12 cellular contexts compared by ENCODE assay signal in the genomic region with DNA sequence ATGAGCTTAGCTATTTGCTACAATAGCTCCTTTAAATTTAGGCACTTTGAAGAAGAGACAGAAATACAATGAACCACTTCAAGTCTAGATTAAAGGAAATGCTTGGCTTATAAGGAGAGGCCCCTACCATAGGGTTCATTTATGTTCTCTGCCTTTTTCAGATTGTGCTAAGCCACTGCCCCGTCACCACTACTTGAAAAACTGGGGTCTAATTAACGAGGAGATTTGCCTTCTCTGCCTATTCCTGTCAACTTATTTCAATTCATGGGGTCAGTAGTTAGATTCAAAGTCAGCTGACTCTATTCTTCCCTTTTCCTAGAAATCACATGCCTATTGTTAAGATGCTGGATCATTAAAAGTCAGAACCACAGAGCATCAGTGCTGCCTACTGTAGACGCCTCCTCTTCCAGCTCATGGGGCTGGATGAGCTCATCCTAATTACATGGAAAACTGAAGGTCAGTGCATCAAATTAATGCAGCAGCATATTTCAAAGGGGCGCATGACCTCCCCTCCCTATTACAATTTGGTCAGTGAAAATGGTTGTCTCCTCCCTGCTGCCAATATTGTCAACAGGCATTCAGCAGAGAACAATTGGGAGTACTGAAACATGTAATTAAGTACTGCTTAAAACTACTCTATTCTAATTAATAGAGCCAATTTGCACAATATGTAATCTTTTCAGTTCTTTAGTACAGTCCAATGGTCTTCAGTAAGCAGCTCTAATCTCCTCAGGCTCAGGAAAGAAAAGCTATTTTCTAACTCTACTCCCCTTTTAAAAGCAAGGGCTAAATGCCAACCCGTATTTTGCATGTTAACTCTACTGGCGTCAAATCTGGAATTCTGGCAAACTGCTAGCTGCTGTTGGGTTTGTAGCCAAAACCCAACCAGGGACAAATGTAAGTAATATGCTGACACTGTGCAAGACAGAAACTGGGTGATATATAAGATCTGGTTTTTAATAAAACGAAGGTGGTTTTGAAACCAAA.
DNase-seq lines count a peak whose midpoint lies in the region; ATAC-seq and TF ChIP-seq lines count a peak whose summit lies in the region.
"Had no signal": no experiment of that assay in that cellular context is flagged by ENCODE, and none has a peak within 500 bp of the region (broad histone marks: within the 10 kb centered on the region; RNA-seq: fewer than 3 reads in every experiment).

No MANE protein-coding gene starts in this region.

- no peaks in the 10 kb centered on the region for H3K27me3 Mint-ChIP-seq in chondrocyte (ENCODE audit: low read depth)
- H3K27me3 Mint-ChIP-seq: naive thymus-derived CD4-positive, alpha-beta T cell had no signal

- H3K36me3 Mint-ChIP-seq in chondrocyte (ENCODE audit: low read depth): peaks cover 6% of the 10 kb centered on the region

- H3K27me3 ChIP-seq in mesenchymal stem cell (ENCODE audit: control insufficient read depth in 1 of 2, insufficient read depth in 1 of 2, low read length in 2 of 2) (no peaks in the 10 kb centered on the region), tibial artery (no peaks in the 10 kb centered on the region)

- no peak for ATAC-seq in HG03095 (IDR thresholded peaks at IDR 0.05; ENCODE audit: unreplicated experiment)
- ATAC-seq: K562; naive thymus-derived CD4-positive, alpha-beta T cell had no signal

- no peak overlapping the region for H2AK5ac ChIP-seq in mesenchymal stem cell (ENCODE audit: low read length, severe bottlenecking)

- H3K4me1 Mint-ChIP-seq in chondrocyte (ENCODE audit: low read depth): peaks cover 84% of the 10 kb centered on the region

- H3K9ac ChIP-seq in mesenchymal stem cell (ENCODE audit: low read length): peak overlapping the region; percentile 82

- no peak overlapping the region for H3K4me2 ChIP-seq in mesenchymal stem cell (ENCODE audit: low read length, poor library complexity, severe bottlenecking)

- no peaks in the 10 kb centered on the region for H3K9me3 Mint-ChIP-seq in chondrocyte (ENCODE audit: low read depth)
- H3K9me3 Mint-ChIP-seq: naive thymus-derived CD4-positive, alpha-beta T cell had no signal

- H2BK12ac ChIP-seq in mesenchymal stem cell (ENCODE audit: low read length in 2 of 2): no peak overlapping the region

- 98% methylated on average over 6 of the region's 7 CpGs for WGBS in mesenchymal stem cell

- no peak overlapping the region for H4K8ac ChIP-seq in mesenchymal stem cell (ENCODE audit: low read length)

- peaks cover 6 to 77% of the 10 kb centered on the region in 2 experiments for H3K36me3 ChIP-seq in mesenchymal stem cell (ENCODE audit: control insufficient read depth in 1 of 2, insufficient read depth in 2 of 2, low read depth in 1 of 2, low read length in 2 of 2)
- H3K36me3 ChIP-seq in tibial artery: no peaks in the 10 kb centered on the region

- DNase-seq in NCI-H2227 (lab: John Stamatoyannopoulos, UW; ENCODE audit: unreplicated experiment): peak; percentile 66
- DNase-seq in chondrocyte (ENCODE audit: low spot score): no peak
- no peak for DNase-seq in mesenchymal stem cell
- peak in 1 of 2 donors; percentile 66 for DNase-seq in tibial artery
- DNase-seq in activated CD8-positive, alpha-beta memory T cell treated with anti-CD3 and anti-CD28 coated beads, Interleukin-2, amount 50 U/mL, for 48 hours: no peak
- no peak for DNase-seq in SIG-M5 (lab: John Stamatoyannopoulos, UW)
- DNase-seq: Caco-2; effector memory CD4-positive, alpha-beta T cell; naive thymus-derived CD4-positive, alpha-beta T cell; NCI-H2171 treated with DMSO at 0.1 percent for 48 hours had no signal

- H3K9me3 ChIP-seq in mesenchymal stem cell (ENCODE audit: control insufficient read depth, low read length) (no peaks in the 10 kb centered on the region), tibial artery (no peaks in the 10 kb centered on the region)
- H3K9me3 ChIP-seq: Caco-2 had no signal

- TF ChIP-seq CTCF in chondrocyte (IDR thresholded peaks at IDR 0.05) (no peak), tibial artery (IDR thresholded peaks at IDR 0.05) (no peak)

- H2BK15ac ChIP-seq in mesenchymal stem cell (ENCODE audit: low read depth, poor library complexity, severe bottlenecking): no peak overlapping the region

- no peak overlapping the region for H2BK5ac ChIP-seq in mesenchymal stem cell (ENCODE audit: low read depth, low read length, poor library complexity, severe bottlenecking)

- H3K4ac ChIP-seq in mesenchymal stem cell (ENCODE audit: low read depth in 1 of 2, low read length in 2 of 2): peak overlapping the region in 1 of 2 experiments; percentile 49

- no peak overlapping the region for H3K14ac ChIP-seq in mesenchymal stem cell (ENCODE audit: low read length in 2 of 2)

- peak overlapping the region; percentile 64 for H3K27ac Mint-ChIP-seq in chondrocyte (ENCODE audit: unreplicated experiment)

- peaks cover 11% of the 10 kb centered on the region for H3K79me1 ChIP-seq in mesenchymal stem cell (replicated peaks; ENCODE audit: low read length, poor library complexity, severe bottlenecking)

- H3K4me1 ChIP-seq in mesenchymal stem cell (ENCODE audit: control insufficient read depth, insufficient read depth, low read depth, low read length) (peaks cover 2% of the 10 kb centered on the region), tibial artery (peaks cover 0 to 60% (median 24%) of the 10 kb centered on the region in 4 donors)
- H3K4me1 ChIP-seq: Caco-2 had no signal

- no peak overlapping the region for H4K91ac ChIP-seq in mesenchymal stem cell (ENCODE audit: low read length)

- H3K4me3 ChIP-seq in mesenchymal stem cell (ENCODE audit: insufficient read depth in 1 of 2, low read depth in 1 of 2, low read length in 2 of 2) (no peak overlapping the region), tibial artery (no peak overlapping the region)
- H3K4me3 ChIP-seq: K562 had no signal

- no peak overlapping the region for H2BK120ac ChIP-seq in mesenchymal stem cell (ENCODE audit: low read depth, low read length)

- intact Hi-C loops in tibial artery (cut with DNase I; ENCODE audit: low total_unique reads): no loop called here

- H3K4me3 Mint-ChIP-seq in chondrocyte (ENCODE audit: unreplicated experiment): no peak overlapping the region

- peak overlapping the region in 1 of 2 experiments; percentile 49 for H3K18ac ChIP-seq in mesenchymal stem cell (ENCODE audit: low read depth in 1 of 2, low read length in 2 of 2)

- H3K23ac ChIP-seq in mesenchymal stem cell (ENCODE audit: low read length in 2 of 2): no peak overlapping the region

- H2AFZ ChIP-seq in mesenchymal stem cell (ENCODE audit: low read depth, low read length): no peak overlapping the region

- no peak overlapping the region for H3K27ac ChIP-seq in mesenchymal stem cell (ENCODE audit: low read length, poor library complexity, severe bottlenecking)
- H3K27ac ChIP-seq in tibial artery: peak overlapping the region; percentile 36 to 53
